ENCODE assay signal across 9 cellular contexts in genomic region chr2:30208453-30208852, GRCh38. TPM values are rescaled to one million over a fixed set of nuclear protein-coding genes. Genes with fewer than 3 reads are reported as not detected.
DNase-seq lines count a peak whose midpoint lies in the region; ATAC-seq and TF ChIP-seq lines count a peak whose summit lies in the region.
"Had no signal": no experiment of that assay in that cellular context is flagged by ENCODE, and none has a peak within 500 bp of the region (broad histone marks: within the 10 kb centered on the region; RNA-seq: fewer than 3 reads in every experiment).

No MANE protein-coding gene starts in this region.

- H3K4me3 Mint-ChIP-seq in T-cell: peak overlapping the region in 2 of 3 donors; percentile 18 to 74

- TF ChIP-seq EP300 in stomach (IDR thresholded peaks at IDR 0.05): no peak

- peak overlapping the region; percentile 81 to 85 for H3K27ac Mint-ChIP-seq in T-cell

- peaks cover 23% of the 10 kb centered on the region in 3 donors for H3K4me1 Mint-ChIP-seq in T-cell

- peaks cover 0 to 5% (median 4%) of the 10 kb centered on the region in 4 donors for H3K4me1 ChIP-seq in stomach

- no peaks in the 10 kb centered on the region for H3K9me3 ChIP-seq in stomach

- H3K9me3 Mint-ChIP-seq in T-cell: no peaks in the 10 kb centered on the region

- H3K27ac ChIP-seq in coronary artery (no peak overlapping the region), stomach (no peak overlapping the region)
- H3K27ac ChIP-seq: epithelial cell of prostate had no signal

- H3K36me3 Mint-ChIP-seq in T-cell: no peaks in the 10 kb centered on the region

- intact Hi-C loops in stomach (cut with DNase I; ENCODE audit: low total_unique reads): no loop called here

- CTCF ChIA-PET in T-cell (lab: Charles Lee): interaction anchor here (0.6 to 2.9 kb wide), 33 partner anchors 12 to 1924 kb away, joined by 3 to 65 read pairs (median 7); partner anchors contain the start of gene LBH (in 1 of the 2)

- peak; percentile 75 for TF ChIP-seq CTCF in coronary artery (IDR thresholded peaks at IDR 0.05)
- TF ChIP-seq CTCF in stomach (IDR thresholded peaks at IDR 0.05): peak in 5 of 7 experiments; percentile 85 to 94 (median 91)

- DNase-seq in A172 (ENCODE audit: low spot score) (peak; percentile 81), GM04504 (ENCODE audit: low read depth) (peak; percentile 50), NCI-H1048 (lab: John Stamatoyannopoulos, UW) (peak; percentile 4), T-cell (peak in 12 of 34 experiments; percentile 14 to 51 (median 28)), coronary artery (ENCODE audit: low spot score) (no peak), left kidney (ENCODE audit: low read depth, low spot score) (peak; percentile 86), stomach (peak; percentile 70)

- no peaks in the 10 kb centered on the region for H3K27me3 Mint-ChIP-seq in T-cell

- 0 to 2% (median 0%) methylated on average over 2 of the region's 2 CpGs for WGBS in stomach, 5 donors

- no peaks in the 10 kb centered on the region for H3K36me3 ChIP-seq in stomach

- H3K27me3 ChIP-seq in stomach: no peaks in the 10 kb centered on the region

- no peak overlapping the region for H3K4me3 ChIP-seq in coronary artery
- no peak overlapping the region for H3K4me3 ChIP-seq in stomach

- TF ChIP-seq POLR2A in stomach (IDR thresholded peaks at IDR 0.05): no peak

- POLR2A ChIA-PET in T-cell (lab: Charles Lee): interaction anchor here (0.6 to 1.5 kb wide), 6 partner anchors 9 to 132 kb away, joined by 3 to 10 read pairs (median 4); partner anchors contain the start of gene LBH (in 1 of the 2)

- ATAC-seq in T-cell (replicated peaks in 1 of 4) (peak; percentile 54 to 60 (median 57)), HG03439 (IDR thresholded peaks at IDR 0.05; ENCODE audit: unreplicated experiment) (no peak)

RNA-seq across cellular contexts. Expression of gene LBH, which starts 22.9 kb away (rescaled TPM):
- 87.4 and 182 TPM in 2 replicates for total RNA-seq in A172 (2014; rRNA removed; shearing (Covaris generic))
- total RNA-seq in T-cell (100 to 1,000 TPM; 209 to 386 (median 323) TPM), stomach (10 to 100 TPM in 4 of 5 donors, 1 to 10 TPM in 1; 7.1 to 39.8 (median 18.5) TPM)
- 10 to 100 TPM in 2 of 3 donors, 1 to 10 TPM in 1; 6.6 to 18.5 (median 15.4) TPM for polyA plus RNA-seq in stomach
